In the genomic region with DNA sequence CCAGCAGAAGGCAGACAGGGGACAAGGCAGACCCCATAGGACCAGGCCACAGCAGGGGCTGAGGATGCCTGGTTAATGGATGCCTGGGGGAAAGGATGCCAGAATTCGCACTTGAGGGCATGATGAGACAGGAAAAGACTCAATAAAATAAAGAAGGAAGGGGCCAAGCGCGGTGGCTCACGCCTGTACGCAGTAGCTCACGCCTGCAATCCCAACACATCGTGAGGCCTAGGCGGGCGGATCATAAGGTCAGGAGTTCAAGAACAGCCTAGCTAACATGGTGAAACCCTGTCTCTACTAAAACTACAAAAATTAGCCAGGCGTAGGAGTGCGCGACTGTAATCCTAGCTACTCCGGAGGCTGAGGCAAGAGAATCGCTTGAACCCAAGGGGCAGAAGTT, we compare ENCODE assay signal across 1 cellular context.
TF ChIP-seq lines count a peak whose summit lies in the region.

No MANE protein-coding gene starts in this region.

TF ChIP-seq in GM23338, 12 proteins besides CTCF, POLR2A, EP300 and RAD21:
- TF ChIP-seq, protein P1, sequence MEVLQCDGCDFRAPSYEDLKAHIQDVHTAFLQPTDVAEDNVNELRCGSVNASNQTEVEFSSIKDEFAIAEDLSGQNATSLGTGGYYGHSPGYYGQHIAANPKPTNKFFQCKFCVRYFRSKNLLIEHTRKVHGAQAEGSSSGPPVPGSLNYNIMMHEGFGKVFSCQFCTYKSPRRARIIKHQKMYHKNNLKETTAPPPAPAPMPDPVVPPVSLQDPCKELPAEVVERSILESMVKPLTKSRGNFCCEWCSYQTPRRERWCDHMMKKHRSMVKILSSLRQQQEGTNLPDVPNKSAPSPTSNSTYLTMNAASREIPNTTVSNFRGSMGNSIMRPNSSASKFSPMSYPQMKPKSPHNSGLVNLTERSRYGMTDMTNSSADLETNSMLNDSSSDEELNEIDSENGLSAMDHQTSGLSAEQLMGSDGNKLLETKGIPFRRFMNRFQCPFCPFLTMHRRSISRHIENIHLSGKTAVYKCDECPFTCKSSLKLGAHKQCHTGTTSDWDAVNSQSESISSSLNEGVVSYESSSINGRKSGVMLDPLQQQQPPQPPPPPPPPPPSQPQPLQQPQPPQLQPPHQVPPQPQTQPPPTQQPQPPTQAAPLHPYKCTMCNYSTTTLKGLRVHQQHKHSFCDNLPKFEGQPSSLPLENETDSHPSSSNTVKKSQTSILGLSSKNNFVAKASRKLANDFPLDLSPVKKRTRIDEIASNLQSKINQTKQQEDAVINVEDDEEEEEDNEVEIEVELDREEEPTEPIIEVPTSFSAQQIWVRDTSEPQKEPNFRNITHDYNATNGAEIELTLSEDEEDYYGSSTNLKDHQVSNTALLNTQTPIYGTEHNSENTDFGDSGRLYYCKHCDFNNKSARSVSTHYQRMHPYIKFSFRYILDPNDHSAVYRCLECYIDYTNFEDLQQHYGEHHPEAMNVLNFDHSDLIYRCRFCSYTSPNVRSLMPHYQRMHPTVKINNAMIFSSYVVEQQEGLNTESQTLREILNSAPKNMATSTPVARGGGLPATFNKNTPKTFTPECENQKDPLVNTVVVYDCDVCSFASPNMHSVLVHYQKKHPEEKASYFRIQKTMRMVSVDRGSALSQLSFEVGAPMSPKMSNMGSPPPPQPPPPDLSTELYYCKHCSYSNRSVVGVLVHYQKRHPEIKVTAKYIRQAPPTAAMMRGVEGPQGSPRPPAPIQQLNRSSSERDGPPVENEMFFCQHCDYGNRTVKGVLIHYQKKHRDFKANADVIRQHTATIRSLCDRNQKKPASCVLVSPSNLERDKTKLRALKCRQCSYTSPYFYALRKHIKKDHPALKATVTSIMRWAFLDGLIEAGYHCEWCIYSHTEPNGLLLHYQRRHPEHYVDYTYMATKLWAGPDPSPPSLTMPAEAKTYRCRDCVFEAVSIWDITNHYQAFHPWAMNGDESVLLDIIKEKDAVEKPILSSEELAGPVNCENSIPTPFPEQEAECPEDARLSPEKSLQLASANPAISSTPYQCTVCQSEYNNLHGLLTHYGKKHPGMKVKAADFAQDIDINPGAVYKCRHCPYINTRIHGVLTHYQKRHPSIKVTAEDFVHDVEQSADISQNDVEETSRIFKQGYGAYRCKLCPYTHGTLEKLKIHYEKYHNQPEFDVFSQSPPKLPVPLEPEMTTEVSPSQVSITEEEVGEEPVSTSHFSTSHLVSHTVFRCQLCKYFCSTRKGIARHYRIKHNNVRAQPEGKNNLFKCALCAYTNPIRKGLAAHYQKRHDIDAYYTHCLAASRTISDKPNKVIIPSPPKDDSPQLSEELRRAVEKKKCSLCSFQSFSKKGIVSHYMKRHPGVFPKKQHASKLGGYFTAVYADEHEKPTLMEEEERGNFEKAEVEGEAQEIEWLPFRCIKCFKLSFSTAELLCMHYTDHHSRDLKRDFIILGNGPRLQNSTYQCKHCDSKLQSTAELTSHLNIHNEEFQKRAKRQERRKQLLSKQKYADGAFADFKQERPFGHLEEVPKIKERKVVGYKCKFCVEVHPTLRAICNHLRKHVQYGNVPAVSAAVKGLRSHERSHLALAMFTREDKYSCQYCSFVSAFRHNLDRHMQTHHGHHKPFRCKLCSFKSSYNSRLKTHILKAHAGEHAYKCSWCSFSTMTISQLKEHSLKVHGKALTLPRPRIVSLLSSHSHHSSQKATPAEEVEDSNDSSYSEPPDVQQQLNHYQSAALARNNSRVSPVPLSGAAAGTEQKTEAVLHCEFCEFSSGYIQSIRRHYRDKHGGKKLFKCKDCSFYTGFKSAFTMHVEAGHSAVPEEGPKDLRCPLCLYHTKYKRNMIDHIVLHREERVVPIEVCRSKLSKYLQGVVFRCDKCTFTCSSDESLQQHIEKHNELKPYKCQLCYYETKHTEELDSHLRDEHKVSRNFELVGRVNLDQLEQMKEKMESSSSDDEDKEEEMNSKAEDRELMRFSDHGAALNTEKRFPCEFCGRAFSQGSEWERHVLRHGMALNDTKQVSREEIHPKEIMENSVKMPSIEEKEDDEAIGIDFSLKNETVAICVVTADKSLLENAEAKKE (CRISPR knock-in tag; IDR thresholded peaks at IDR 0.05): no peak
- TF ChIP-seq EZH2phosphoT487 (IDR thresholded peaks at IDR 0.05; ENCODE audit: unreplicated experiment): no peak
- TF ChIP-seq POLR2AphosphoS5 (IDR thresholded peaks at IDR 0.05; ENCODE audit: low read depth): no peak
- no peak for TF ChIP-seq EZH2 (IDR thresholded peaks at IDR 0.05; ENCODE audit: low read depth, unreplicated experiment)
- TF ChIP-seq CREB1 (CRISPR knock-in tag; IDR thresholded peaks at IDR 0.05; ENCODE audit: low read depth): no peak
TF ChIP-seq in GM23338: peak in this region for 0.
